20 cellular contexts compared by ENCODE assay signal in genomic region chr5:69416699-69417098, GRCh38. TPM values are rescaled to one million over a fixed set of nuclear protein-coding genes. Genes with fewer than 3 reads are reported as not detected.
DNase-seq lines count a peak whose midpoint lies in the region; ATAC-seq, FAIRE-seq and TF ChIP-seq lines count a peak whose summit lies in the region.
"Had no signal": no experiment of that assay in that cellular context is flagged by ENCODE, and none has a peak within 500 bp of the region (broad histone marks: within the 10 kb centered on the region; RNA-seq: fewer than 3 reads in every experiment).

No MANE protein-coding gene starts in this region.

- no peaks in the 10 kb centered on the region for H3K9me1 ChIP-seq in keratinocyte (ENCODE audit: control insufficient read depth, extremely low read depth, insufficient read depth, low read length)

- H3K9me3 Mint-ChIP-seq in activated CD4-positive, alpha-beta T cell treated with anti-CD3 and anti-CD28 coated beads for 36 hours (ENCODE audit: low read depth): no peaks in the 10 kb centered on the region
- H3K9me3 Mint-ChIP-seq in activated CD8-positive, alpha-beta T cell treated with anti-CD3 and anti-CD28 coated beads for 36 hours: no peaks in the 10 kb centered on the region
- H3K9me3 Mint-ChIP-seq: stimulated activated effector memory CD8-positive, alpha-beta T cell treated with anti-CD3 and anti-CD28 coated beads, Interleukin-12 subunit alpha, Interleukin-12 subunit beta, amount 100 ng/mL, for 72 hours had no signal

- intact Hi-C loops in activated CD4-positive, alpha-beta T cell treated with anti-CD3 and anti-CD28 coated beads for 36 hours (cut with DNase I, micrococcal nuclease): no loop called here
- intact Hi-C loops in upper lobe of right lung (cut with DNase I): no loop called here
- intact Hi-C loops in activated CD8-positive, alpha-beta T cell treated with anti-CD3 and anti-CD28 coated beads for 36 hours (cut with micrococcal nuclease): no loop called here

- H3K36me3 Mint-ChIP-seq in activated CD4-positive, alpha-beta T cell treated with anti-CD3 and anti-CD28 coated beads for 36 hours (ENCODE audit: low read depth): peaks cover 17% of the 10 kb centered on the region
- peaks cover 14% of the 10 kb centered on the region for H3K36me3 Mint-ChIP-seq in activated CD8-positive, alpha-beta T cell treated with anti-CD3 and anti-CD28 coated beads for 36 hours (ENCODE audit: low read depth)

- H3K4me1 Mint-ChIP-seq in activated CD4-positive, alpha-beta T cell treated with anti-CD3 and anti-CD28 coated beads for 36 hours: peaks cover 4% of the 10 kb centered on the region
- H3K4me1 Mint-ChIP-seq in activated CD8-positive, alpha-beta T cell treated with anti-CD3 and anti-CD28 coated beads for 36 hours (ENCODE audit: low read depth): no peaks in the 10 kb centered on the region
- H3K4me1 Mint-ChIP-seq: stimulated activated effector memory CD8-positive, alpha-beta T cell treated with anti-CD3 and anti-CD28 coated beads, Interleukin-12 subunit alpha, Interleukin-12 subunit beta, amount 100 ng/mL, for 72 hours had no signal

- no peak overlapping the region for H3K9ac ChIP-seq in keratinocyte (ENCODE audit: control insufficient read depth, extremely low read depth, insufficient read depth, low read length)

- peak; percentile 77 for FAIRE-seq in keratinocyte (lab: Jason Lieb, UNC)
- FAIRE-seq: RCC 7860 had no signal

- H3K4me3 Mint-ChIP-seq in activated CD4-positive, alpha-beta T cell treated with anti-CD3 and anti-CD28 coated beads for 36 hours: no peak overlapping the region
- H3K4me3 Mint-ChIP-seq in activated CD8-positive, alpha-beta T cell treated with anti-CD3 and anti-CD28 coated beads for 36 hours: no peak overlapping the region
- H3K4me3 Mint-ChIP-seq: stimulated activated effector memory CD8-positive, alpha-beta T cell treated with anti-CD3 and anti-CD28 coated beads, Interleukin-12 subunit alpha, Interleukin-12 subunit beta, amount 100 ng/mL, for 72 hours had no signal

- H2AFZ ChIP-seq in keratinocyte (ENCODE audit: control insufficient read depth, low read length): no peak overlapping the region

- POLR2A ChIA-PET in activated CD4-positive, alpha-beta T cell treated with anti-CD3 and anti-CD28 coated beads for 36 hours (lab: Charles Lee): interaction anchor here (0.6 kb wide), 1 partner anchor 182 kb away, joined by 3 read pairs; the partner anchor contains the start of gene CDK7
- POLR2A ChIA-PET in RWPE1 (lab: Yijun Ruan, JAX; ENCODE audit: low non-redundant PET): no interaction called here
- POLR2A ChIA-PET in activated CD8-positive, alpha-beta T cell treated with anti-CD3 and anti-CD28 coated beads for 36 hours (lab: Charles Lee): no interaction called here

- no peaks in the 10 kb centered on the region for H3K27me3 Mint-ChIP-seq in activated CD4-positive, alpha-beta T cell treated with anti-CD3 and anti-CD28 coated beads for 36 hours
- no peaks in the 10 kb centered on the region for H3K27me3 Mint-ChIP-seq in activated CD8-positive, alpha-beta T cell treated with anti-CD3 and anti-CD28 coated beads for 36 hours

- peak overlapping the region; percentile 2 to 86 (median 76) for H3K4me3 ChIP-seq in keratinocyte (ENCODE audit: control insufficient read depth in 2 of 3, extremely low read depth in 1 of 3, insufficient read depth in 2 of 3, low read depth in 1 of 3, low read length in 3 of 3)
- peak overlapping the region; percentile 66 for H3K4me3 ChIP-seq in upper lobe of right lung
- no peak overlapping the region for H3K4me3 ChIP-seq in WERI-Rb-1 (ENCODE audit: low read depth, low read length)
- H3K4me3 ChIP-seq: ascending aorta, ovary had no signal

- no peak for ATAC-seq in activated CD4-positive, alpha-beta T cell treated with anti-CD3 and anti-CD28 coated beads for 36 hours
- no peak for ATAC-seq in upper lobe of right lung
- no peak for ATAC-seq in activated CD8-positive, alpha-beta T cell treated with anti-CD3 and anti-CD28 coated beads for 36 hours
- ATAC-seq: stimulated activated effector memory CD8-positive, alpha-beta T cell treated with anti-CD3 and anti-CD28 coated beads, Interleukin-12 subunit alpha, Interleukin-12 subunit beta, amount 100 ng/mL, for 72 hours had no signal

- peaks cover 2 to 8% of the 10 kb centered on the region in 2 experiments for H3K36me3 ChIP-seq in keratinocyte (ENCODE audit: control insufficient read depth in 2 of 2, extremely low read depth in 1 of 2, insufficient read depth in 2 of 2, low read length in 2 of 2)
- H3K36me3 ChIP-seq in upper lobe of right lung: peaks cover 24% of the 10 kb centered on the region
- peaks cover 8% of the 10 kb centered on the region for H3K36me3 ChIP-seq in WERI-Rb-1
- H3K36me3 ChIP-seq: ovary, transverse colon had no signal

- H3K27me3 ChIP-seq in keratinocyte (ENCODE audit: control insufficient read depth, extremely low read depth, insufficient read depth, low read length): no peaks in the 10 kb centered on the region
- H3K27me3 ChIP-seq in upper lobe of right lung: no peaks in the 10 kb centered on the region
- no peaks in the 10 kb centered on the region for H3K27me3 ChIP-seq in WERI-Rb-1 (ENCODE audit: insufficient read depth, low read depth, severe bottlenecking)
- H3K27me3 ChIP-seq: ascending aorta, esophagus squamous epithelium, ovary, transverse colon had no signal

- H3K79me2 ChIP-seq in keratinocyte (ENCODE audit: control insufficient read depth, insufficient read depth, low read length): peaks cover 30% of the 10 kb centered on the region

- dilution Hi-C loops in keratinocyte (cut with MboI; ENCODE audit: extremely low pct_ligation_motif_present, low sequenced_read_pairs): no loop called here

- no peaks in the 10 kb centered on the region for H3K9me3 ChIP-seq in keratinocyte (ENCODE audit: control insufficient read depth, low read depth, low read length)
- no peaks in the 10 kb centered on the region for H3K9me3 ChIP-seq in upper lobe of right lung
- peaks cover 2% of the 10 kb centered on the region for H3K9me3 ChIP-seq in WERI-Rb-1 (ENCODE audit: severe bottlenecking)
- H3K9me3 ChIP-seq: ascending aorta, esophagus squamous epithelium, ovary, transverse colon had no signal

- TF ChIP-seq CTCF in RWPE1 (conservative IDR thresholded peaks at IDR 0.05; ENCODE audit: low read depth): no peak
- no peak for TF ChIP-seq CTCF in keratinocyte (optimal IDR thresholded peaks at IDR 0.05 in 1 of 3, IDR thresholded peaks at IDR 0.05 in 1 of 3, conservative IDR thresholded peaks at IDR 0.05 in 1 of 3; ENCODE audit: extremely low read depth in 1 of 3, insufficient read depth in 2 of 3, low read length in 3 of 3)
- TF ChIP-seq CTCF in upper lobe of right lung (IDR thresholded peaks at IDR 0.05): no peak
- no peak for TF ChIP-seq CTCF in activated CD8-positive, alpha-beta T cell treated with anti-CD3 and anti-CD28 coated beads for 36 hours (IDR thresholded peaks at IDR 0.05)
- no peak for TF ChIP-seq CTCF in WERI-Rb-1 (IDR thresholded peaks at IDR 0.05; ENCODE audit: low read depth, low read length)

- no peak for DNase-seq in activated CD4-positive, alpha-beta T cell treated with anti-CD3 and anti-CD28 coated beads for 36 hours
- DNase-seq in activated CD4-positive, alpha-beta T cell treated with anti-CD3 and anti-CD28 coated beads for 4 hours: no peak
- DNase-seq in RWPE1 (ENCODE audit: low spot score) (peak; percentile 22), keratinocyte (ENCODE audit: low read depth, low spot score) (no peak), upper lobe of right lung (no peak), WERI-Rb-1 (no peak), COLO829 (ENCODE audit: low spot score) (no peak)
- DNase-seq in activated CD8-positive, alpha-beta T cell treated with anti-CD3 and anti-CD28 coated beads for 36 hours: no peak
- DNase-seq: activated gamma-delta T cell treated with Interleukin-2 at 50 U/mL for 16 hours, cortex of kidney, esophagus squamous epithelium, head of caudate nucleus, KG1, NCI-H524 treated with DMSO at 0.1 percent for 48 hours, ovary, SW 1271, transverse colon had no signal

- H3K4me1 ChIP-seq in keratinocyte (ENCODE audit: control insufficient read depth, extremely low read depth, insufficient read depth, low read length) (peaks cover 11% of the 10 kb centered on the region), upper lobe of right lung (no peaks in the 10 kb centered on the region)
- H3K4me1 ChIP-seq: ascending aorta had no signal

- H3K27ac ChIP-seq in RWPE1 (no peak overlapping the region), keratinocyte (ENCODE audit: control insufficient read depth, insufficient read depth, low read length) (peak overlapping the region; percentile 10), upper lobe of right lung (peak overlapping the region; percentile 83), WERI-Rb-1 (no peak overlapping the region)
- H3K27ac ChIP-seq: ascending aorta, ovary had no signal

- H3K4me2 ChIP-seq in keratinocyte (ENCODE audit: control insufficient read depth, extremely low read depth, insufficient read depth, low read depth, low read length): peak overlapping the region; percentile 90

- H4K20me1 ChIP-seq in keratinocyte (ENCODE audit: control insufficient read depth, extremely low read depth, insufficient read depth, low read length): no peaks in the 10 kb centered on the region

- CTCF ChIA-PET in activated CD4-positive, alpha-beta T cell treated with anti-CD3 and anti-CD28 coated beads for 36 hours (lab: Charles Lee): no interaction called here
- CTCF ChIA-PET in RWPE1 (lab: Yijun Ruan, JAX): interaction anchor here (1.0 kb wide), 2 partner anchors 11 to 64 kb away, joined by 3 to 7 read pairs; no protein-coding TSS in a partner anchor
- CTCF ChIA-PET in activated CD8-positive, alpha-beta T cell treated with anti-CD3 and anti-CD28 coated beads for 36 hours (lab: Charles Lee): no interaction called here

- H3K27ac Mint-ChIP-seq in activated CD4-positive, alpha-beta T cell treated with anti-CD3 and anti-CD28 coated beads for 36 hours: peak overlapping the region; percentile 16
- no peak overlapping the region for H3K27ac Mint-ChIP-seq in activated CD8-positive, alpha-beta T cell treated with anti-CD3 and anti-CD28 coated beads for 36 hours
- H3K27ac Mint-ChIP-seq: stimulated activated effector memory CD8-positive, alpha-beta T cell treated with anti-CD3 and anti-CD28 coated beads, Interleukin-12 subunit alpha, Interleukin-12 subunit beta, amount 100 ng/mL, for 72 hours had no signal

RNA-seq across cellular contexts. Expression of gene MARVELD2, which starts 1.8 kb away (rescaled TPM):
- under 1 TPM; 0.30 to 0.58 TPM for total RNA-seq in activated CD4-positive, alpha-beta T cell treated with anti-CD3 and anti-CD28 coated beads for 36 hours
- 16.7 to 20.2 TPM (median 17.6 TPM) in 3 replicates for polyA plus RNA-seq in keratinocyte
- 14.7 TPM for polyA plus RNA-seq in keratinocyte (2011; ENCODE audit: low read depth)
- 11.1 and 14.9 TPM in 2 replicates for polyA plus RNA-seq in keratinocyte (2011; cell fraction: cytosol; rRNA removed)
- 26.0 and 31.5 TPM in 2 replicates for polyA plus RNA-seq in keratinocyte (2011; cell fraction: nucleus; rRNA removed)
- polyA plus RNA-seq in keratinocyte (2012; ENCODE audit: low replicate concordance): 13.4 and 14.0 TPM in 2 replicates
- polyA minus RNA-seq in keratinocyte: 15.6 to 47.5 TPM (median 35.0 TPM) in 3 replicates
- 22.8 TPM for polyA minus RNA-seq in keratinocyte (2011; cell fraction: cytosol; rRNA and poly(A)+ RNA removed)
- 31.4 and 44.6 TPM in 2 replicates for polyA minus RNA-seq in keratinocyte (2011; cell fraction: nucleus; rRNA and poly(A)+ RNA removed)
- total RNA-seq in upper lobe of right lung: 32.4 TPM
- total RNA-seq in activated CD8-positive, alpha-beta T cell treated with anti-CD3 and anti-CD28 coated beads for 36 hours: under 1 TPM; 0.29 to 0.60 TPM
- total RNA-seq: ascending aorta had no signal

RNA-seq across cellular contexts. Expression of gene RAD17, which starts 47.1 kb away (rescaled TPM):
- 10 to 100 TPM; 27.7 to 31.3 TPM for total RNA-seq in activated CD4-positive, alpha-beta T cell treated with anti-CD3 and anti-CD28 coated beads for 36 hours
- 13.4 to 23.0 TPM (median 22.8 TPM) in 3 replicates for polyA plus RNA-seq in keratinocyte
- 10.6 TPM for polyA plus RNA-seq in keratinocyte (2011; ENCODE audit: low read depth)
- polyA plus RNA-seq in keratinocyte (2011; cell fraction: cytosol; rRNA removed): 10.8 and 18.5 TPM in 2 replicates
- polyA plus RNA-seq in keratinocyte (2011; cell fraction: nucleus; rRNA removed): 18.7 and 19.2 TPM in 2 replicates
- 14.4 and 15.4 TPM in 2 replicates for polyA plus RNA-seq in keratinocyte (2012; ENCODE audit: low replicate concordance)
- polyA minus RNA-seq in keratinocyte: 10.4 to 19.7 TPM (median 16.8 TPM) in 3 replicates
- 11.9 TPM for polyA minus RNA-seq in keratinocyte (2011; cell fraction: cytosol; rRNA and poly(A)+ RNA removed)
- 14.1 and 24.3 TPM in 2 replicates for polyA minus RNA-seq in keratinocyte (2011; cell fraction: nucleus; rRNA and poly(A)+ RNA removed)
- 19.1 TPM for total RNA-seq in upper lobe of right lung
- 10 to 100 TPM; 22.9 to 26.5 TPM for total RNA-seq in activated CD8-positive, alpha-beta T cell treated with anti-CD3 and anti-CD28 coated beads for 36 hours

RNA-seq across cellular contexts. Expression of gene AK6, which starts 47.4 kb away (rescaled TPM):
- total RNA-seq in activated CD4-positive, alpha-beta T cell treated with anti-CD3 and anti-CD28 coated beads for 36 hours: 10 to 100 TPM; 63.2 to 93.8 TPM
- polyA plus RNA-seq in keratinocyte: 21.3 to 60.3 TPM (median 27.3 TPM) in 3 replicates
- polyA plus RNA-seq in keratinocyte (2011; ENCODE audit: low read depth): 60.9 TPM
- polyA plus RNA-seq in keratinocyte (2011; cell fraction: cytosol; rRNA removed): 26.2 and 58.6 TPM in 2 replicates
- polyA plus RNA-seq in keratinocyte (2011; cell fraction: nucleus; rRNA removed): 17.1 and 21.9 TPM in 2 replicates
- 34.6 and 80.5 TPM in 2 replicates for polyA plus RNA-seq in keratinocyte (2012; ENCODE audit: low replicate concordance)
- 1.6 to 20.2 TPM (median 4.8 TPM) in 3 replicates for polyA minus RNA-seq in keratinocyte
- 10.4 TPM for polyA minus RNA-seq in keratinocyte (2011; cell fraction: cytosol; rRNA and poly(A)+ RNA removed)
- polyA minus RNA-seq in keratinocyte (2011; cell fraction: nucleus; rRNA and poly(A)+ RNA removed): 0.74 and 8.5 TPM in 2 replicates
- total RNA-seq in upper lobe of right lung: 31.4 TPM
- 100 to 1,000 TPM in 1 of 2 experiments, 10 to 100 TPM in 1; 95.7 to 107 TPM for total RNA-seq in activated CD8-positive, alpha-beta T cell treated with anti-CD3 and anti-CD28 coated beads for 36 hours

RNA-seq across cellular contexts. Expression of gene TAF9, which starts 47.4 kb away (rescaled TPM):
- total RNA-seq in activated CD4-positive, alpha-beta T cell treated with anti-CD3 and anti-CD28 coated beads for 36 hours: 10 to 100 TPM; 67.5 to 73.8 TPM
- 167 to 237 TPM (median 187 TPM) in 3 replicates for polyA plus RNA-seq in keratinocyte
- polyA plus RNA-seq in keratinocyte (2011; ENCODE audit: low read depth): 164 TPM
- 230 and 415 TPM in 2 replicates for polyA plus RNA-seq in keratinocyte (2011; cell fraction: cytosol; rRNA removed)
- polyA plus RNA-seq in keratinocyte (2011; cell fraction: nucleus; rRNA removed): 141 and 170 TPM in 2 replicates
- polyA plus RNA-seq in keratinocyte (2012; ENCODE audit: low replicate concordance): 98.4 and 99.6 TPM in 2 replicates
- 34.4 to 120 TPM (median 68.7 TPM) in 3 replicates for polyA minus RNA-seq in keratinocyte
- 73.7 TPM for polyA minus RNA-seq in keratinocyte (2011; cell fraction: cytosol; rRNA and poly(A)+ RNA removed)
- 19.2 and 34.1 TPM in 2 replicates for polyA minus RNA-seq in keratinocyte (2011; cell fraction: nucleus; rRNA and poly(A)+ RNA removed)
- total RNA-seq in upper lobe of right lung: 31.7 TPM
- total RNA-seq in activated CD8-positive, alpha-beta T cell treated with anti-CD3 and anti-CD28 coated beads for 36 hours: 10 to 100 TPM; 68.8 to 70.6 TPM

Comparison
In these comparisons a context has a peak if more than half of its experiments do, and no peak if none do; other contexts are left out.
1. H3K27ac ChIP-seq: peak in keratinocyte (single experiment) and upper lobe of right lung (single experiment); none in RWPE1 (single experiment) and WERI-Rb-1 (single experiment).
2. RNA of gene MARVELD2, which starts 1.8 kb away (total RNA-seq): 32.4 TPM in upper lobe of right lung (single experiment); 0.29 to 0.60 TPM in activated CD8-positive, alpha-beta T cell treated with anti-CD3 and anti-CD28 coated beads for 36 hours and 0.30 to 0.58 TPM in activated CD4-positive, alpha-beta T cell treated with anti-CD3 and anti-CD28 coated beads for 36 hours; every median in the first group is over 10 times any median in the second.